ENCODE assay signal across 13 cellular contexts in genomic region chr16:16120044-16120381, GRCh38.
DNase-seq lines count a peak whose midpoint lies in the region; ATAC-seq lines count a peak whose summit lies in the region.
"Had no signal": no experiment of that assay in that cellular context is flagged by ENCODE, and none has a peak within 500 bp of the region (broad histone marks: within the 10 kb centered on the region; RNA-seq: fewer than 3 reads in every experiment).

No MANE protein-coding gene starts in this region.

- H3K27ac ChIP-seq in substantia nigra (ENCODE audit: low read depth, low read length, poor library complexity, severe bottlenecking): peak overlapping the region; percentile 62

- intact Hi-C loops in left colon (cut with DNase I, micrococcal nuclease): no loop called here

- POLR2A ChIA-PET in activated CD8-positive, alpha-beta T cell treated with anti-CD3 and anti-CD28 coated beads, Interleukin-2, amount 10 ng/mL, durations not matched to agents 7 days and 5 days (lab: Charles Lee): no interaction called here

- no peak for ATAC-seq in activated naive CD8-positive, alpha-beta T cell treated with anti-CD3 and anti-CD28 coated beads, Interleukin-2, amount 50 U/mL, for 24 hours
- ATAC-seq in left colon: peak; percentile 94
- no peak for ATAC-seq in HG03045 (IDR thresholded peaks at IDR 0.05; ENCODE audit: unreplicated experiment)
- ATAC-seq in stimulated activated memory B cell treated with anti-CD40 and anti-IgM and Interleukin-4, amounts not matched to agents 10 μg/mL and 1 μg/mL and 100 μg/mL, for 72 hours: no peak
- ATAC-seq in activated CD8-positive, alpha-beta T cell treated with anti-CD3 and anti-CD28 coated beads, Interleukin-2, amount 10 ng/mL, durations not matched to agents 7 days and 5 days: no peak
- ATAC-seq: activated CD4-positive, alpha-beta T cell treated with anti-CD3 and anti-CD28 coated beads for 36 hours had no signal

- H3K27ac Mint-ChIP-seq in activated naive CD8-positive, alpha-beta T cell treated with anti-CD3 and anti-CD28 coated beads, Interleukin-2, amount 50 U/mL, for 24 hours: peak overlapping the region; percentile 74
- H3K27ac Mint-ChIP-seq in activated naive CD8-positive, alpha-beta T cell treated with anti-CD3 and anti-CD28 coated beads for 36 hours: no peak overlapping the region
- no peak overlapping the region for H3K27ac Mint-ChIP-seq in stimulated activated memory B cell treated with anti-CD40 and anti-IgM and Interleukin-4, amounts not matched to agents 10 μg/mL and 1 μg/mL and 100 μg/mL, for 72 hours
- no peak overlapping the region for H3K27ac Mint-ChIP-seq in activated CD8-positive, alpha-beta T cell treated with anti-CD3 and anti-CD28 coated beads, Interleukin-2, amount 10 ng/mL, durations not matched to agents 7 days and 5 days

- DNase-seq in activated naive CD8-positive, alpha-beta T cell treated with anti-CD3 and anti-CD28 coated beads, Interleukin-2, amount 50 U/mL, for 24 hours: no peak
- DNase-seq in activated naive CD8-positive, alpha-beta T cell treated with anti-CD3 and anti-CD28 coated beads for 36 hours: no peak
- peak; percentile 54 for DNase-seq in NCI-H524 treated with DMSO at 0.1 percent for 48 hours (lab: John Stamatoyannopoulos, UW)
- peak; percentile 32 to 50 for DNase-seq in left colon
- DNase-seq in substantia nigra (lab: John Stamatoyannopoulos, UW): no peak
- DNase-seq in activated CD8-positive, alpha-beta T cell treated with anti-CD3 and anti-CD28 coated beads, Interleukin-2, amount 10 ng/mL, durations not matched to agents 7 days and 5 days: no peak
- DNase-seq: activated CD4-positive, alpha-beta T cell treated with anti-CD3 and anti-CD28 coated beads for 36 hours; effector CD8-positive, alpha-beta T cell; foreskin melanocyte; NCI-H1930 had no signal

- peaks cover 90% of the 10 kb centered on the region for H3K36me3 Mint-ChIP-seq in activated naive CD8-positive, alpha-beta T cell treated with anti-CD3 and anti-CD28 coated beads, Interleukin-2, amount 50 U/mL, for 24 hours (ENCODE audit: low read depth)
- peaks cover 80% of the 10 kb centered on the region for H3K36me3 Mint-ChIP-seq in activated naive CD8-positive, alpha-beta T cell treated with anti-CD3 and anti-CD28 coated beads for 36 hours
- H3K36me3 Mint-ChIP-seq in stimulated activated memory B cell treated with anti-CD40 and anti-IgM and Interleukin-4, amounts not matched to agents 10 μg/mL and 1 μg/mL and 100 μg/mL, for 72 hours: peaks cover 97% of the 10 kb centered on the region
- H3K36me3 Mint-ChIP-seq in activated CD8-positive, alpha-beta T cell treated with anti-CD3 and anti-CD28 coated beads, Interleukin-2, amount 10 ng/mL, durations not matched to agents 7 days and 5 days (ENCODE audit: low read depth): peaks cover 92% of the 10 kb centered on the region

- CTCF ChIA-PET in activated CD8-positive, alpha-beta T cell treated with anti-CD3 and anti-CD28 coated beads, Interleukin-2, amount 10 ng/mL, durations not matched to agents 7 days and 5 days (lab: Charles Lee): no interaction called here

- H3K27me3 Mint-ChIP-seq in activated naive CD8-positive, alpha-beta T cell treated with anti-CD3 and anti-CD28 coated beads, Interleukin-2, amount 50 U/mL, for 24 hours: no peaks in the 10 kb centered on the region
- H3K27me3 Mint-ChIP-seq in activated naive CD8-positive, alpha-beta T cell treated with anti-CD3 and anti-CD28 coated beads for 36 hours: no peaks in the 10 kb centered on the region
- H3K27me3 Mint-ChIP-seq in stimulated activated memory B cell treated with anti-CD40 and anti-IgM and Interleukin-4, amounts not matched to agents 10 μg/mL and 1 μg/mL and 100 μg/mL, for 72 hours: no peaks in the 10 kb centered on the region
- no peaks in the 10 kb centered on the region for H3K27me3 Mint-ChIP-seq in activated CD8-positive, alpha-beta T cell treated with anti-CD3 and anti-CD28 coated beads, Interleukin-2, amount 10 ng/mL, durations not matched to agents 7 days and 5 days (ENCODE audit: low read depth)
- H3K27me3 Mint-ChIP-seq: activated CD4-positive, alpha-beta T cell treated with anti-CD3 and anti-CD28 coated beads for 36 hours; IgD-negative memory B cell had no signal

- H3K4me1 Mint-ChIP-seq in activated naive CD8-positive, alpha-beta T cell treated with anti-CD3 and anti-CD28 coated beads, Interleukin-2, amount 50 U/mL, for 24 hours: peaks cover 2% of the 10 kb centered on the region
- no peaks in the 10 kb centered on the region for H3K4me1 Mint-ChIP-seq in activated naive CD8-positive, alpha-beta T cell treated with anti-CD3 and anti-CD28 coated beads for 36 hours
- H3K4me1 Mint-ChIP-seq in stimulated activated memory B cell treated with anti-CD40 and anti-IgM and Interleukin-4, amounts not matched to agents 10 μg/mL and 1 μg/mL and 100 μg/mL, for 72 hours: no peaks in the 10 kb centered on the region
- peaks cover 14% of the 10 kb centered on the region for H3K4me1 Mint-ChIP-seq in activated CD8-positive, alpha-beta T cell treated with anti-CD3 and anti-CD28 coated beads, Interleukin-2, amount 10 ng/mL, durations not matched to agents 7 days and 5 days (ENCODE audit: low read depth)
- H3K4me1 Mint-ChIP-seq: activated CD4-positive, alpha-beta T cell treated with anti-CD3 and anti-CD28 coated beads for 36 hours; IgD-negative memory B cell had no signal

- no peak overlapping the region for H3K4me3 Mint-ChIP-seq in activated naive CD8-positive, alpha-beta T cell treated with anti-CD3 and anti-CD28 coated beads, Interleukin-2, amount 50 U/mL, for 24 hours
- H3K4me3 Mint-ChIP-seq in activated naive CD8-positive, alpha-beta T cell treated with anti-CD3 and anti-CD28 coated beads for 36 hours: no peak overlapping the region
- H3K4me3 Mint-ChIP-seq in stimulated activated memory B cell treated with anti-CD40 and anti-IgM and Interleukin-4, amounts not matched to agents 10 μg/mL and 1 μg/mL and 100 μg/mL, for 72 hours: no peak overlapping the region
- no peak overlapping the region for H3K4me3 Mint-ChIP-seq in activated CD8-positive, alpha-beta T cell treated with anti-CD3 and anti-CD28 coated beads, Interleukin-2, amount 10 ng/mL, durations not matched to agents 7 days and 5 days
- H3K4me3 Mint-ChIP-seq: activated CD4-positive, alpha-beta T cell treated with anti-CD3 and anti-CD28 coated beads for 36 hours had no signal

- H3K9me3 Mint-ChIP-seq in activated naive CD8-positive, alpha-beta T cell treated with anti-CD3 and anti-CD28 coated beads, Interleukin-2, amount 50 U/mL, for 24 hours: peaks cover 11% of the 10 kb centered on the region
- H3K9me3 Mint-ChIP-seq in activated naive CD8-positive, alpha-beta T cell treated with anti-CD3 and anti-CD28 coated beads for 36 hours: peaks cover 17% of the 10 kb centered on the region
- H3K9me3 Mint-ChIP-seq in stimulated activated memory B cell treated with anti-CD40 and anti-IgM and Interleukin-4, amounts not matched to agents 10 μg/mL and 1 μg/mL and 100 μg/mL, for 72 hours: peaks cover 8% of the 10 kb centered on the region
- peaks cover 23% of the 10 kb centered on the region for H3K9me3 Mint-ChIP-seq in activated CD8-positive, alpha-beta T cell treated with anti-CD3 and anti-CD28 coated beads, Interleukin-2, amount 10 ng/mL, durations not matched to agents 7 days and 5 days (ENCODE audit: insufficient read depth)

Comparison
In these comparisons a context has a peak if more than half of its experiments do, and no peak if none do; other contexts are left out.
1. DNase-seq: peak in NCI-H524 treated with DMSO at 0.1 percent for 48 hours (single experiment) and left colon (2 of 2); none in activated naive CD8-positive, alpha-beta T cell treated with anti-CD3 and anti-CD28 coated beads, Interleukin-2, amount 50 U/mL, for 24 hours (single experiment), activated naive CD8-positive, alpha-beta T cell treated with anti-CD3 and anti-CD28 coated beads for 36 hours (single experiment), substantia nigra (0 of 49) and activated CD8-positive, alpha-beta T cell treated with anti-CD3 and anti-CD28 coated beads, Interleukin-2, amount 10 ng/mL, durations not matched to agents 7 days and 5 days (single experiment).